1 cellular context compared by ENCODE assay signal in genomic region chr19:10686661-10687517, GRCh38.
TF ChIP-seq lines count a peak whose summit lies in the region.

No MANE protein-coding gene starts in this region.

TF ChIP-seq in H1, 55 proteins besides CTCF, POLR2A, EP300 and RAD21:
- TF ChIP-seq KDM1A (IDR thresholded peaks at IDR 0.05; ENCODE audit: borderline replicate concordance, low read length) (no peak), GABPA (IDR thresholded peaks at IDR 0.05; ENCODE audit: borderline replicate concordance, insufficient read depth, low read length) (no peak), GTF2F1 (IDR thresholded peaks at IDR 0.05; ENCODE audit: borderline replicate concordance, low read depth, low read length) (no peak), FOSL1 (IDR thresholded peaks at IDR 0.05; ENCODE audit: insufficient read depth, low read depth, low read length) (no peak), POLR2AphosphoS5 (IDR thresholded peaks at IDR 0.05; ENCODE audit: low read depth, low read length) (peak; percentile 31; the same call in 1 of the 2 replicates), SRF (IDR thresholded peaks at IDR 0.05; ENCODE audit: low read depth, low read length) (no peak)
- TF ChIP-seq, protein P1, sequence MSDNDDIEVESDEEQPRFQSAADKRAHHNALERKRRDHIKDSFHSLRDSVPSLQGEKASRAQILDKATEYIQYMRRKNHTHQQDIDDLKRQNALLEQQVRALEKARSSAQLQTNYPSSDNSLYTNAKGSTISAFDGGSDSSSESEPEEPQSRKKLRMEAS (IDR thresholded peaks at IDR 0.05): no peak
